10 cellular contexts compared by ENCODE assay signal in the genomic region with DNA sequence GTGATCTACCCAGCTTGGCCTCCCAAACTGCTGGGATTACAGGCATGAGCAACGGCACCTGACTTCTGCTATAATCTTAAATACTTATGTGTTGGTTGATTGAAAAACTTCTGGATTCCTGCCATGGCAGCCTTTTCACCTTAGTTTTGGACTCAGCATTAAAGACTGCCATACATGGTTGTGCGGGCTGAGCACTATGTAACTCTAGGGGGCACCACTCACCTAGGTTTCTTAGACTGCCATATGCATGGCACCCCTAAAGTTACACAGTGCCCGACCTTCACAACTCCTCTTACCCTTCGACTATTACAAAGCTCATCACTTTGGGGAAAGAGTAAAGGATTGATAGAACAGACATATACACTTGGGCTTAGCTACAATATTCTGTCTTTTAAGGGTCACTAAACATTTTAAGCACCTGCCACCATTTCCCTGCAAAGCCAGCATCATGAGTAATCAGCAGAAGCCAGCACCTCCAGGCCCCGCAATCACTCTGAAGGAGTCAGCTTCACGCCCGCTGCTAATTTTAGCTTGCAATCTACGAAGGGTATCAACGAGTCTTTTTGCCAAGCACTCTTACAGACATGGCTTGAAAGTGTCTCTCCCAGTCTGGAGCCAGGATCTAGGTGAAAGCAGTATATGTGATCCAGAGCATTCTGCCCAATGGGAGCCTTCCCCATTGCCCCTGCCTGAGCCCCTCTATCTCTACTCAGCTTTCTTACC. TPM values are rescaled to one million over a fixed set of nuclear protein-coding genes. Genes with fewer than 3 reads are reported as not detected.
DNase-seq lines count a peak whose midpoint lies in the region; TF ChIP-seq lines count a peak whose summit lies in the region.
"Had no signal": no experiment of that assay in that cellular context is flagged by ENCODE, and none has a peak within 500 bp of the region (broad histone marks: within the 10 kb centered on the region; RNA-seq: fewer than 3 reads in every experiment).

No MANE protein-coding gene starts in this region.

- H3K36me3 ChIP-seq in iPS DF 6.9 (ENCODE audit: control insufficient read depth, insufficient read depth, low read length) (no peaks in the 10 kb centered on the region), esophagus squamous epithelium (no peaks in the 10 kb centered on the region)

- BruUV-seq in Calu3 (replicated peaks; lab: Mats Ljungman, UMichigan) = no TSS peak

- H3K36me3 Mint-ChIP-seq in Calu3 (ENCODE audit: insufficient read depth, unreplicated experiment) (no peaks in the 10 kb centered on the region), mesothelial cell of epicardium (no peaks in the 10 kb centered on the region)

- H3K4me3 ChIP-seq in HFF-Myc (replicated peaks; ENCODE audit: low read depth, low read length) (no peak overlapping the region), iPS DF 6.9 (ENCODE audit: low read length) (no peak overlapping the region), esophagus squamous epithelium (no peak overlapping the region)

- H3K27me3 ChIP-seq in iPS DF 6.9 (ENCODE audit: control insufficient read depth, insufficient read depth, low read length) = no peaks in the 10 kb centered on the region
- H3K27me3 ChIP-seq in esophagus squamous epithelium = no peaks in the 10 kb centered on the region

- H3K4me1 ChIP-seq in iPS DF 6.9 (ENCODE audit: control insufficient read depth, insufficient read depth, low read length) (no peaks in the 10 kb centered on the region), esophagus squamous epithelium (no peaks in the 10 kb centered on the region)

- H3K27ac ChIP-seq in iPS DF 6.9 (ENCODE audit: low read length) (no peak overlapping the region), esophagus squamous epithelium (no peak overlapping the region)

- in situ Hi-C loops in SK-MEL-5 (cut with HindIII; ENCODE audit: low pct_unique_long_range_greater_than_20kb, low sequenced_read_pairs) = no loop called here

- H3K4me1 Mint-ChIP-seq in Calu3 (ENCODE audit: low read depth, unreplicated experiment) = no peaks in the 10 kb centered on the region
- no peaks in the 10 kb centered on the region for H3K4me1 Mint-ChIP-seq in mesothelial cell of epicardium

- H3K9me3 Mint-ChIP-seq in Calu3 (ENCODE audit: low read depth, unreplicated experiment) (no peaks in the 10 kb centered on the region), mesothelial cell of epicardium (no peaks in the 10 kb centered on the region)

- H3K9me3 ChIP-seq in iPS DF 6.9 (ENCODE audit: control insufficient read depth, insufficient read depth, low read length) = no peaks in the 10 kb centered on the region
- no peaks in the 10 kb centered on the region for H3K9me3 ChIP-seq in esophagus squamous epithelium

- TF ChIP-seq POLR2A in esophagus squamous epithelium (IDR thresholded peaks at IDR 0.05) = no peak

- H3K27ac Mint-ChIP-seq in Calu3 (ENCODE audit: unreplicated experiment) (no peak overlapping the region), mesothelial cell of epicardium (no peak overlapping the region)

- WGBS in iPS DF 6.9 (ENCODE audit: insufficient coverage, insufficient read length) = no CpG with 5 or more reads among the region's 9 CpGs
- WGBS in esophagus squamous epithelium, 2 donors = 63 to 76% methylated on average over 8 to 9 of the region's 9 CpGs

- H3K4me3 Mint-ChIP-seq in Calu3 (ENCODE audit: low read depth, unreplicated experiment) (no peak overlapping the region), mesothelial cell of epicardium (no peak overlapping the region)

- TF ChIP-seq CTCF in Calu3 (IDR thresholded peaks at IDR 0.05; ENCODE audit: unreplicated experiment) = no peak
- peak; percentile 14 for TF ChIP-seq CTCF in HFF-Myc (IDR thresholded peaks at IDR 0.05; ENCODE audit: low read depth, low read length, missing control alignments)
- no peak for TF ChIP-seq CTCF in mesothelial cell of epicardium (IDR thresholded peaks at IDR 0.05; ENCODE audit: unreplicated experiment)
- TF ChIP-seq CTCF in esophagus squamous epithelium (IDR thresholded peaks at IDR 0.05) = peak in 1 of 6 experiments; percentile 20

- peaks cover 5% of the 10 kb centered on the region for H3K27me3 Mint-ChIP-seq in Calu3 (ENCODE audit: unreplicated experiment)
- peaks cover 7% of the 10 kb centered on the region for H3K27me3 Mint-ChIP-seq in mesothelial cell of epicardium (ENCODE audit: low read depth)

- intact Hi-C loops in Calu3 (cut with micrococcal nuclease; ENCODE audit: unreplicated experiment) (loop anchor here (10.0 kb wide), 1 partner anchor 189 kb away; no protein-coding TSS in a partner anchor), esophagus squamous epithelium (cut with DNase I) (no loop called here)

- CTCF ChIA-PET in Calu3 (lab: Charles Lee) = interaction anchor here (0.6 kb wide), 1 partner anchor 375 kb away, joined by 7 read pairs; a partner anchor contains a TSS

- DNase-seq in Calu3 (peak; percentile 28), HFF-Myc (ENCODE audit: extremely low read depth, low read depth) (no peak), SK-MEL-5 (ENCODE audit: low read depth, low spot score) (peak; percentile 53), iPS DF 6.9 (ENCODE audit: low read depth, low spot score) (peak; percentile 47), LoVo (ENCODE audit: low spot score) (no peak), mesothelial cell of epicardium (ENCODE audit: low spot score in 2 of 2, unreplicated experiment in 2 of 2) (no peak), NCI-H2107 (lab: John Stamatoyannopoulos, UW) (no peak), esophagus squamous epithelium (lab: John Stamatoyannopoulos, UW) (no peak)
- DNase-seq: activated CD4-positive, alpha-beta T cell treated with anti-CD3 and anti-CD28 coated beads, Interleukin-2, amount 50 U/mL, for 1 hour; NCI-H1436 had no signal

RNA-seq across cellular contexts. Expression of a gene that starts 59.8 kb away (rescaled TPM):
- total RNA-seq in Calu3 (2022) (49.4 and 50.5 TPM in 2 replicates), mesothelial cell of epicardium (42.2 to 44.6 TPM (median 43.3 TPM) in 3 replicates), esophagus squamous epithelium (10 to 100 TPM; 43.3 to 55.0 (median 44.8) TPM)
- 42.4 and 56.0 TPM in 2 replicates for total RNA-seq in SK-MEL-5 (2014; rRNA removed; shearing (Covaris generic))
- polyA plus RNA-seq in SK-MEL-5 (2015; cell fraction: cytosol; rRNA removed) = 29.4 and 33.4 TPM in 2 replicates
- 50.3 and 52.7 TPM in 2 replicates for polyA plus RNA-seq in SK-MEL-5 (2015; cell fraction: nucleus; rRNA removed)

Comparison
In these comparisons a context has a peak if more than half of its experiments do, and no peak if none do; other contexts are left out.
1. DNase-seq: peak in Calu3 (single experiment), SK-MEL-5 (single experiment) and iPS DF 6.9 (single experiment); none in HFF-Myc (single experiment), LoVo (single experiment), mesothelial cell of epicardium (0 of 2), NCI-H2107 (single experiment) and esophagus squamous epithelium (single experiment).